In genomic region chr2:43391877-43392214, GRCh38 we compare ENCODE assay signal across 15 cellular contexts.
A peak's percentile ranks its signal among the peaks of the same experiment; 100 is the strongest.
DNase-seq lines count a peak whose midpoint lies in the region; ATAC-seq and TF ChIP-seq lines count a peak whose summit lies in the region.
"Had no signal": no experiment of that assay in that cellular context is flagged by ENCODE, and none has a peak within 500 bp of the region (broad histone marks: within the 10 kb centered on the region; RNA-seq: fewer than 3 reads in every experiment).

No MANE protein-coding gene starts in this region.

- TF ChIP-seq CTCF in fibroblast of villous mesenchyme (IDR thresholded peaks at IDR 0.05; ENCODE audit: insufficient read depth, low read depth, low read length) (no peak), sigmoid colon (IDR thresholded peaks at IDR 0.05) (no peak), GM13976 (IDR thresholded peaks at IDR 0.05; ENCODE audit: borderline replicate concordance, control extremely low read depth, extremely low read depth, insufficient read depth, missing control alignments) (no peak), psoas muscle (IDR thresholded peaks at IDR 0.05) (no peak)

- ATAC-seq in psoas muscle = no peak

- TF ChIP-seq POLR2A in sigmoid colon (IDR thresholded peaks at IDR 0.05) = no peak

- no peak overlapping the region for H3K4me3 ChIP-seq in fibroblast of villous mesenchyme (ENCODE audit: low read depth, low read length)
- no peak overlapping the region for H3K4me3 ChIP-seq in sigmoid colon
- H3K4me3 ChIP-seq in psoas muscle = no peak overlapping the region

- peak overlapping the region; percentile 60 to 69 (median 68) for H3K27ac ChIP-seq in sigmoid colon
- no peak overlapping the region for H3K27ac ChIP-seq in psoas muscle

- WGBS in sigmoid colon, 2 donors = 83 to 93% methylated on average over 4 of the region's 4 CpGs
- 52 to 62% (median 53%) methylated on average over 4 of the region's 4 CpGs for WGBS in psoas muscle, 3 donors

- DNase-seq in ELR (ENCODE audit: low read depth) (peak; percentile 21), amniotic epithelial cell (ENCODE audit: low read depth) (peak; percentile 41), fibroblast of villous mesenchyme (ENCODE audit: low read depth) (peak; percentile 30), sigmoid colon (no peak), GM13976 (ENCODE audit: low spot score) (no peak), psoas muscle (no peak), H4 (ENCODE audit: low spot score) (no peak), COLO829 (ENCODE audit: low spot score) (no peak)
- DNase-seq: activated CD8-positive, alpha-beta memory T cell treated with anti-CD3 and anti-CD28 coated beads, Interleukin-2, amount 50 U/mL, for 4 hours; BE2C; naive B cell; NCI-H1048; NCI-H510A treated with DMSO at 0.1 percent for 48 hours; SHP77 treated with DMSO at 0.1 percent for 48 hours; stimulated activated CD4-positive, alpha-beta T cell treated with anti-CD3 and anti-CD28 coated beads, Interleukin-12 subunit alpha, Interleukin-12 subunit beta, amount 100 ng/mL, for 4 hours had no signal

- H3K9me3 ChIP-seq in sigmoid colon (no peaks in the 10 kb centered on the region), psoas muscle (no peaks in the 10 kb centered on the region)
- H3K9me3 ChIP-seq: BE2C had no signal

- no peaks in the 10 kb centered on the region for H3K27me3 ChIP-seq in sigmoid colon
- H3K27me3 ChIP-seq in psoas muscle (ENCODE audit: insufficient read depth in 3 of 3, low read length in 2 of 3) = no peaks in the 10 kb centered on the region
- H3K27me3 ChIP-seq: BE2C had no signal

- in situ Hi-C loops in GM13976 (cut with MboI; ENCODE audit: low sequenced_read_pairs, unreplicated experiment) = no loop called here

- H3K4me1 ChIP-seq in sigmoid colon (peaks cover 0 to 54% (median 39%) of the 10 kb centered on the region in 4 donors), psoas muscle (peaks cover 34% of the 10 kb centered on the region)

- no peak for TF ChIP-seq EP300 in sigmoid colon (IDR thresholded peaks at IDR 0.05)

- H3K36me3 ChIP-seq in sigmoid colon (no peaks in the 10 kb centered on the region), psoas muscle (ENCODE audit: insufficient read depth in 1 of 2, low read depth in 1 of 2) (peaks cover 0 to 4% of the 10 kb centered on the region in 2 donors)

- intact Hi-C loops in sigmoid colon (cut with DNase I) = no loop called here
- intact Hi-C loops in psoas muscle (cut with DNase I) = no loop called here

Comparison
In these comparisons a context has a peak if more than half of its experiments do, and no peak if none do; other contexts are left out.
1. DNase-seq: peak in ELR (single experiment), amniotic epithelial cell (single experiment) and fibroblast of villous mesenchyme (single experiment); none in sigmoid colon (single experiment), GM13976 (single experiment), psoas muscle (0 of 2), H4 (single experiment) and COLO829 (single experiment).